In genomic region chr2:71455011-71455740, GRCh38 we compare ENCODE assay signal across 12 cellular contexts.
A peak's percentile ranks its signal among the peaks of the same experiment; 100 is the strongest.
DNase-seq lines count a peak whose midpoint lies in the region; ATAC-seq lines count a peak whose summit lies in the region.
"Had no signal": no experiment of that assay in that cellular context is flagged by ENCODE, and none has a peak within 500 bp of the region (broad histone marks: within the 10 kb centered on the region; RNA-seq: fewer than 3 reads in every experiment).

No MANE protein-coding gene starts in this region.

- no peaks in the 10 kb centered on the region for H4K20me1 ChIP-seq in BLaER1

- peak overlapping the region; percentile 96 for H3K4me2 ChIP-seq in BLaER1

- H3K27ac ChIP-seq in BLaER1: peak overlapping the region; percentile 79
- peak overlapping the region; percentile 82 for H3K27ac ChIP-seq in HUES48 (ENCODE audit: low read depth, low read length)
- no peak overlapping the region for H3K27ac ChIP-seq in muscle layer of duodenum (ENCODE audit: low read length)
- H3K27ac ChIP-seq: SK-N-MC had no signal

- H3K36me3 ChIP-seq in BLaER1 (no peaks in the 10 kb centered on the region), HUES48 (ENCODE audit: control insufficient read depth, insufficient read depth, low read length) (no peaks in the 10 kb centered on the region), muscle layer of duodenum (ENCODE audit: control insufficient read depth in 1 of 2, insufficient read depth in 2 of 2, low read length in 2 of 2) (no peaks in the 10 kb centered on the region)

- H3K4me3 ChIP-seq in BLaER1 (peak overlapping the region; percentile 69), HUES48 (ENCODE audit: low read depth, low read length) (peak overlapping the region; percentile 29), muscle layer of duodenum (ENCODE audit: low read depth in 1 of 2, low read length in 2 of 2) (peak overlapping the region; percentile 2 to 65)
- H3K4me3 ChIP-seq: SK-N-MC had no signal

- H3K4me1 Mint-ChIP-seq in effector memory CD8-positive, alpha-beta T cell (ENCODE audit: low read depth in 2 of 2): peaks cover 17 to 18% of the 10 kb centered on the region in 2 donors

- H3K9ac ChIP-seq in BLaER1: peak overlapping the region; percentile 70
- H3K9ac ChIP-seq in HUES48 (ENCODE audit: low read depth, low read length): peak overlapping the region; percentile 37; the same call in 1 of the 2 replicates

- H3K4me1 ChIP-seq in BLaER1 (peaks cover 74% of the 10 kb centered on the region), HUES48 (ENCODE audit: control insufficient read depth, insufficient read depth, low read length) (peaks cover 37% of the 10 kb centered on the region), muscle layer of duodenum (ENCODE audit: control insufficient read depth in 1 of 2, insufficient read depth in 2 of 2, low read length in 2 of 2) (peaks cover 15 to 64% of the 10 kb centered on the region in 2 donors)

- DNase-seq in effector memory CD8-positive, alpha-beta T cell: no peak
- DNase-seq in stimulated activated naive CD4-positive, alpha-beta T cell (lab: John Stamatoyannopoulos, UW): no peak
- DNase-seq in NCI-H2227 (lab: John Stamatoyannopoulos, UW; ENCODE audit: unreplicated experiment) (no peak), NCI-H1694 (lab: John Stamatoyannopoulos, UW) (no peak)
- DNase-seq: activated CD4-positive, alpha-beta T cell treated with anti-CD3 and anti-CD28 coated beads for 1 hour; MM.1S had no signal

- peaks cover 26 to 64% of the 10 kb centered on the region in 2 donors for H3K27me3 Mint-ChIP-seq in effector memory CD8-positive, alpha-beta T cell

- no peaks in the 10 kb centered on the region for H3K36me3 Mint-ChIP-seq in effector memory CD8-positive, alpha-beta T cell (ENCODE audit: insufficient read depth)

- no peak for ATAC-seq in effector memory CD8-positive, alpha-beta T cell (replicated peaks)
- ATAC-seq in GM19395 (IDR thresholded peaks at IDR 0.05; ENCODE audit: unreplicated experiment): no peak
- ATAC-seq: activated T-helper 17 cell treated with anti-CD3 and anti-CD28 coated beads, Interleukin-2, amount 50 U/mL, for 72 hours had no signal

- peak overlapping the region; percentile 52 to 75 for H3K4me3 Mint-ChIP-seq in effector memory CD8-positive, alpha-beta T cell

- peaks cover 18% of the 10 kb centered on the region for H3K27me3 ChIP-seq in BLaER1
- H3K27me3 ChIP-seq in HUES48 (ENCODE audit: control insufficient read depth, insufficient read depth, low read length): peaks cover 54% of the 10 kb centered on the region
- H3K27me3 ChIP-seq in muscle layer of duodenum (ENCODE audit: low read depth, low read length): no peaks in the 10 kb centered on the region

- H3K9me3 Mint-ChIP-seq in effector memory CD8-positive, alpha-beta T cell: no peaks in the 10 kb centered on the region
- H3K9me3 Mint-ChIP-seq: activated T-helper 17 cell treated with anti-CD3 and anti-CD28 coated beads, Interleukin-2, amount 50 U/mL, for 72 hours had no signal

- no peak overlapping the region for H3K27ac Mint-ChIP-seq in effector memory CD8-positive, alpha-beta T cell
- H3K27ac Mint-ChIP-seq: activated T-helper 17 cell treated with anti-CD3 and anti-CD28 coated beads, Interleukin-2, amount 50 U/mL, for 72 hours had no signal

- H3K9me3 ChIP-seq in BLaER1 (no peaks in the 10 kb centered on the region), HUES48 (ENCODE audit: control insufficient read depth, insufficient read depth, low read length) (no peaks in the 10 kb centered on the region), muscle layer of duodenum (ENCODE audit: control insufficient read depth in 1 of 2, low read length in 2 of 2) (no peaks in the 10 kb centered on the region)
